In the genomic region with DNA sequence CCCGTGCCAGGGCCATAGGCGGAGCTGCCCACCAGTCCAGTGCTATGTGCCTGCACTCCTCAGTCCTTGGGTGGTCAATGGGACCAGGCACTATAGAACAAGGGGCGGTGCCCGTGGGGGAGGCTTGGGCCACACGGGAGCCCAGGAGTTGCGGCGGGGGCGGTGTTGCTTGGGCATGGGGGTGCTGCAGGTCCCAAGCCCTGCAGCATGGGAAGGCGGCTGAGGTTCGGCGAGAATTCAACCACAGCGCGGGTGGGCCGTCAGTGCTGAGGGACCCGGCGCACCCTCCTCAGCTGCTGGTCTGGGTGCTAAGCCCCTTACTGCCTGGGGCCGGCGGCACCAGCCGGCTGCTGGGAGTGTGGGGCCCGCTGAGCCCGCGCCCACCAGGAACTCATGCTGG, we compare ENCODE assay signal across 11 cellular contexts.
"Had no signal": no experiment of that assay in that cellular context is flagged by ENCODE, and none has a peak within 500 bp of the region (broad histone marks: within the 10 kb centered on the region; RNA-seq: fewer than 3 reads in every experiment).

No MANE protein-coding gene starts in this region.

- DNase-seq: GM23248, GOT3, H7, H9, HCEC 1CT, HFFc6 had no signal

- H3K36me3 ChIP-seq: HAP-1 had no signal

- H3K27ac Mint-ChIP-seq: GM23338, H9, HFFc6 had no signal

- H3K27ac ChIP-seq: GM23248 had no signal

- H3K4me3 Mint-ChIP-seq: GM23338, H9, HFFc6 had no signal

- FAIRE-seq: H1, H54 had no signal

- H3K4me1 ChIP-seq: HAP-1 had no signal

- H3K4me3 ChIP-seq: GM23248, GM23338, HAP-1 had no signal

- H3K9me3 ChIP-seq: HAP-1 had no signal

- H3K9ac ChIP-seq: GM23248 had no signal

- H3K4me1 Mint-ChIP-seq: GM23338, H9 had no signal

- ATAC-seq: GM23338, HCT116 had no signal
